In genomic region chr11:69230856-69231425, GRCh38 we compare ENCODE assay signal across 21 cellular contexts.
A peak's percentile ranks its signal among the peaks of the same experiment; 100 is the strongest.
DNase-seq lines count a peak whose midpoint lies in the region; TF ChIP-seq lines count a peak whose summit lies in the region.
"Had no signal": no experiment of that assay in that cellular context is flagged by ENCODE, and none has a peak within 500 bp of the region (broad histone marks: within the 10 kb centered on the region; RNA-seq: fewer than 3 reads in every experiment).

No MANE protein-coding gene starts in this region.

- no peaks in the 10 kb centered on the region for H3K79me1 ChIP-seq in H9 (ENCODE audit: insufficient read depth, low read depth, low read length, poor library complexity, severe bottlenecking)

- intact Hi-C loops in tibial artery (cut with DNase I; ENCODE audit: low total_unique reads), result no loop called here

- H3K79me2 ChIP-seq in H9 (ENCODE audit: insufficient read depth, low read length), result no peaks in the 10 kb centered on the region

- H3K9ac ChIP-seq in H9 (ENCODE audit: extremely low read depth, insufficient read length, low read length), result no peak overlapping the region

- no peaks in the 10 kb centered on the region; a peak in 1 of 7 replicates for H3K36me3 Mint-ChIP-seq in H9 (ENCODE audit: insufficient read depth in 1 of 3, low read depth in 3 of 3)
- H3K36me3 Mint-ChIP-seq: CD14-positive monocyte had no signal

- H3K27me3 ChIP-seq in H9 (ENCODE audit: insufficient read depth, low read length) (no peaks in the 10 kb centered on the region), tibial artery (peaks cover 0 to 15% of the 10 kb centered on the region in 2 donors)

- peak overlapping the region in 1 of 3 experiments; percentile 66; a peak in 1 of 7 replicates for H3K27ac Mint-ChIP-seq in H9
- H3K27ac Mint-ChIP-seq: B cell, CD14-positive monocyte had no signal

- H3K27ac ChIP-seq in H9 (ENCODE audit: insufficient read length, low read depth, low read length) (no peak overlapping the region), tibial artery (no peak overlapping the region)
- H3K27ac ChIP-seq: A549, SJSA1 had no signal

- H3T11ph ChIP-seq in H9 (ENCODE audit: low read length), result no peak overlapping the region

- no peak overlapping the region for H3K23ac ChIP-seq in H9 (ENCODE audit: insufficient read length, low read depth, low read length)

- H3K4me1 Mint-ChIP-seq in H9, result no peaks in the 10 kb centered on the region; a peak in 1 of 4 replicates
- H3K4me1 Mint-ChIP-seq: B cell, CD14-positive monocyte had no signal

- 0 out of 2 replicates have a peak overlapping the region, but pooled peaks have one; percentile 61 for H3K14ac ChIP-seq in H9 (ENCODE audit: insufficient read depth, low read length)

- H3K18ac ChIP-seq in H9 (ENCODE audit: insufficient read length, low read depth, low read length), result no peak overlapping the region

- no peak overlapping the region for H2BK15ac ChIP-seq in H9 (ENCODE audit: low read depth, low read length)

- H4K20me1 ChIP-seq in H9 (ENCODE audit: control insufficient read depth, insufficient read depth, insufficient read length), result no peaks in the 10 kb centered on the region

- no peaks in the 10 kb centered on the region for H3K23me2 ChIP-seq in H9 (ENCODE audit: insufficient read length, low read depth, low read length, poor library complexity, severe bottlenecking)

- peak; percentile 12 for DNase-seq in H9
- peak; percentile 12 for DNase-seq in activated CD8-positive, alpha-beta memory T cell treated with anti-CD3 and anti-CD28 coated beads, Interleukin-2, amount 50 U/mL, for 48 hours
- peak; percentile 73 for DNase-seq in mesenteric fat pad (ENCODE audit: low spot score)
- peak; percentile 2 to 39 for DNase-seq in tibial artery
- DNase-seq in kidney tubule cell (ENCODE audit: low spot score), result no peak
- no peak for DNase-seq in CD1c-positive myeloid dendritic cell (ENCODE audit: extremely low spot score)
- no peak for DNase-seq in GM19240 (ENCODE audit: insufficient read length, low spot score)
- DNase-seq: DMS53, GDM1, KG1, NCI-H1092, NCI-H1436, NCI-H187 treated with DMSO at 0.1 percent for 48 hours, NCI-H2107, NCI-H446 treated with DMSO at 0.1 percent for 48 hours, NCI-H526 treated with DMSO at 0.1 percent for 48 hours, OCI-M1 had no signal

- no peak overlapping the region for H2AFZ ChIP-seq in H9 (ENCODE audit: low read length)

- no peak overlapping the region for H4K91ac ChIP-seq in H9 (ENCODE audit: insufficient read length, low read depth, low read length)

- H3K9me3 Mint-ChIP-seq in H9, result no peaks in the 10 kb centered on the region; a peak in 3 of 5 replicates

- H3K36me3 ChIP-seq in tibial artery, result no peaks in the 10 kb centered on the region
- H3K36me3 ChIP-seq: SJSA1 had no signal

- no peak overlapping the region for H2AK5ac ChIP-seq in H9 (ENCODE audit: insufficient read length, low read length)

- no peak overlapping the region for H3K4me2 ChIP-seq in H9 (ENCODE audit: insufficient read depth, insufficient read length, low read length)
- H3K4me2 ChIP-seq: A549 had no signal

- no peak overlapping the region for H3K4me3 ChIP-seq in tibial artery
- H3K4me3 ChIP-seq: A549, SJSA1 had no signal

- no peak overlapping the region for H3K56ac ChIP-seq in H9 (ENCODE audit: insufficient read length, low read depth, low read length)

- TF ChIP-seq CTCF in H9 (conservative IDR thresholded peaks at IDR 0.05) (no peak), tibial artery (IDR thresholded peaks at IDR 0.05) (no peak)

- no peak overlapping the region for H2BK12ac ChIP-seq in H9 (ENCODE audit: insufficient read length, low read depth, low read length)

- H3K9me3 ChIP-seq in H9 (ENCODE audit: control insufficient read depth, low read depth, low read length) (no peaks in the 10 kb centered on the region), tibial artery (peaks cover 0 to 11% (median 0%) of the 10 kb centered on the region in 3 donors)
- H3K9me3 ChIP-seq: SJSA1 had no signal

- no CpG with 5 or more reads among the region's 9 CpGs for WGBS in H9 (ENCODE audit: extremely low coverage, insufficient read length, low lambda C conversion rate)

- H4K8ac ChIP-seq in H9 (replicated peaks; ENCODE audit: insufficient read length, low read depth, low read length), result no peak overlapping the region

- no peak overlapping the region for H2BK120ac ChIP-seq in H9 (ENCODE audit: low read depth, low read length, poor library complexity, severe bottlenecking)

- no peak overlapping the region for H3K4me3 Mint-ChIP-seq in H9
- H3K4me3 Mint-ChIP-seq: B cell, CD14-positive monocyte had no signal

- H2BK20ac ChIP-seq in H9 (ENCODE audit: low read depth, low read length, poor library complexity, severe bottlenecking), result no peak overlapping the region

- H2BK5ac ChIP-seq in H9 (ENCODE audit: insufficient read length, low read length), result no peak overlapping the region

- H3K27me3 Mint-ChIP-seq in H9 (ENCODE audit: low read depth), result peaks cover 32% of the 10 kb centered on the region

- H3K4me1 ChIP-seq in H9 (ENCODE audit: insufficient read depth, low read length), result no peaks in the 10 kb centered on the region
- no peaks in the 10 kb centered on the region for H3K4me1 ChIP-seq in tibial artery
- H3K4me1 ChIP-seq: A549, SJSA1 had no signal

- H4K5ac ChIP-seq in H9 (ENCODE audit: insufficient read length, low read depth, low read length), result no peak overlapping the region

- H3K4ac ChIP-seq in H9 (ENCODE audit: low read depth, low read length), result no peak overlapping the region

Comparison
In these comparisons a context has a peak if more than half of its experiments do, and no peak if none do; other contexts are left out.
1. DNase-seq: peak in H9 (single experiment), activated CD8-positive, alpha-beta memory T cell treated with anti-CD3 and anti-CD28 coated beads, Interleukin-2, amount 50 U/mL, for 48 hours (single experiment), mesenteric fat pad (single experiment) and tibial artery (2 of 2); none in kidney tubule cell (single experiment), CD1c-positive myeloid dendritic cell (single experiment) and GM19240 (single experiment).